ENCODE assay signal across 9 cellular contexts in the genomic region with DNA sequence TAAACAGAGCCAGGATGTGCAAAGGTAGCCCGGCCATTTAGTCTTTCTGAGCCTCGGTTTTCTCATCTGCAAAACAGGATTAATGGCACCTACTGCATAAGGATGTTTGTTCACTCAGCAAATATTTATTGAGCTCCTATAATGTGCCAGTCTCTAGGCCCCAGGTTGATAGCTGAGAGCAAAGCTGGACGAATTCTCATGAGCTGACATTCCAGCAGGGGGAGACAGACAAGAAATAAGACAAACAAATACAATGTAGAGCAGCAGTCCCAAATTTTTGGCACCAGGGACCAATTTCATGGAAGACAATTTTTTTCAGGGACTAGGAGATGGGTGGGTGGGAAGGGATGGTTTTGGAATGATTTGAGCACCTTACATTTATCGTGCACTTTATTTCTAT.
DNase-seq lines count a peak whose midpoint lies in the region; ATAC-seq and TF ChIP-seq lines count a peak whose summit lies in the region.
"Had no signal": no experiment of that assay in that cellular context is flagged by ENCODE, and none has a peak within 500 bp of the region (broad histone marks: within the 10 kb centered on the region; RNA-seq: fewer than 3 reads in every experiment).

No MANE protein-coding gene starts in this region.

- peaks cover 37% of the 10 kb centered on the region for H3K27me3 Mint-ChIP-seq in activated CD8-positive, alpha-beta memory T cell treated with anti-CD3 and anti-CD28 coated beads, Interleukin-2, amount 10 ng/mL, durations not matched to agents 7 days and 5 days
- H3K27me3 Mint-ChIP-seq in effector memory CD8-positive, alpha-beta T cell, result peaks cover 72 to 91% of the 10 kb centered on the region in 2 donors
- H3K27me3 Mint-ChIP-seq in stimulated activated memory B cell treated with anti-CD40 and anti-IgM and Interleukin-4, amounts not matched to agents 10 μg/mL and 1 μg/mL and 100 μg/mL, for 72 hours, result peaks cover 75% of the 10 kb centered on the region

- H3K4me3 ChIP-seq in AG10803 (ENCODE audit: low read length), result no peak overlapping the region

- H3K27ac Mint-ChIP-seq in activated CD8-positive, alpha-beta memory T cell treated with anti-CD3 and anti-CD28 coated beads, Interleukin-2, amount 10 ng/mL, durations not matched to agents 7 days and 5 days, result no peak overlapping the region
- H3K27ac Mint-ChIP-seq in effector memory CD8-positive, alpha-beta T cell, result no peak overlapping the region
- H3K27ac Mint-ChIP-seq in stimulated activated memory B cell treated with anti-CD40 and anti-IgM and Interleukin-4, amounts not matched to agents 10 μg/mL and 1 μg/mL and 100 μg/mL, for 72 hours, result no peak overlapping the region
- H3K27ac Mint-ChIP-seq: memory B cell had no signal

- no peaks in the 10 kb centered on the region for H3K9me3 Mint-ChIP-seq in activated CD8-positive, alpha-beta memory T cell treated with anti-CD3 and anti-CD28 coated beads, Interleukin-2, amount 10 ng/mL, durations not matched to agents 7 days and 5 days (ENCODE audit: low read depth)
- H3K9me3 Mint-ChIP-seq in effector memory CD8-positive, alpha-beta T cell, result no peaks in the 10 kb centered on the region
- H3K9me3 Mint-ChIP-seq in stimulated activated memory B cell treated with anti-CD40 and anti-IgM and Interleukin-4, amounts not matched to agents 10 μg/mL and 1 μg/mL and 100 μg/mL, for 72 hours, result no peaks in the 10 kb centered on the region
- H3K9me3 Mint-ChIP-seq: memory B cell had no signal

- H3K4me1 Mint-ChIP-seq in activated CD8-positive, alpha-beta memory T cell treated with anti-CD3 and anti-CD28 coated beads, Interleukin-2, amount 10 ng/mL, durations not matched to agents 7 days and 5 days, result no peaks in the 10 kb centered on the region
- peaks cover 9 to 10% of the 10 kb centered on the region in 2 donors for H3K4me1 Mint-ChIP-seq in effector memory CD8-positive, alpha-beta T cell (ENCODE audit: low read depth in 2 of 2)
- H3K4me1 Mint-ChIP-seq in stimulated activated memory B cell treated with anti-CD40 and anti-IgM and Interleukin-4, amounts not matched to agents 10 μg/mL and 1 μg/mL and 100 μg/mL, for 72 hours, result peaks cover 12% of the 10 kb centered on the region

- CTCF ChIA-PET in activated CD8-positive, alpha-beta memory T cell treated with anti-CD3 and anti-CD28 coated beads, Interleukin-2, amount 10 ng/mL, durations not matched to agents 7 days and 5 days (lab: Charles Lee), result interaction anchor here (1.0 to 2.8 kb wide), 5 partner anchors 20 to 125 kb away, joined by 3 to 15 read pairs (median 5); no protein-coding TSS in a partner anchor

- no peaks in the 10 kb centered on the region for H3K36me3 Mint-ChIP-seq in activated CD8-positive, alpha-beta memory T cell treated with anti-CD3 and anti-CD28 coated beads, Interleukin-2, amount 10 ng/mL, durations not matched to agents 7 days and 5 days
- no peaks in the 10 kb centered on the region for H3K36me3 Mint-ChIP-seq in effector memory CD8-positive, alpha-beta T cell (ENCODE audit: insufficient read depth)
- no peaks in the 10 kb centered on the region for H3K36me3 Mint-ChIP-seq in stimulated activated memory B cell treated with anti-CD40 and anti-IgM and Interleukin-4, amounts not matched to agents 10 μg/mL and 1 μg/mL and 100 μg/mL, for 72 hours
- H3K36me3 Mint-ChIP-seq: memory B cell had no signal

- in situ Hi-C loops in GM13976 (cut with MboI; ENCODE audit: low sequenced_read_pairs, unreplicated experiment), result no loop called here

- no peak overlapping the region for H3K4me3 Mint-ChIP-seq in activated CD8-positive, alpha-beta memory T cell treated with anti-CD3 and anti-CD28 coated beads, Interleukin-2, amount 10 ng/mL, durations not matched to agents 7 days and 5 days
- no peak overlapping the region for H3K4me3 Mint-ChIP-seq in effector memory CD8-positive, alpha-beta T cell
- no peak overlapping the region for H3K4me3 Mint-ChIP-seq in stimulated activated memory B cell treated with anti-CD40 and anti-IgM and Interleukin-4, amounts not matched to agents 10 μg/mL and 1 μg/mL and 100 μg/mL, for 72 hours
- H3K4me3 Mint-ChIP-seq: memory B cell had no signal

- DNase-seq in AG10803 (ENCODE audit: low read depth), result peak; percentile 16
- peak; percentile 43 for DNase-seq in GM13976 (ENCODE audit: low spot score)
- DNase-seq in RPMI8226, result peak; percentile 40
- peak; percentile 40 for DNase-seq in iPS-NIHi11 (ENCODE audit: low spot score)
- no peak for DNase-seq in activated CD8-positive, alpha-beta memory T cell treated with anti-CD3 and anti-CD28 coated beads, Interleukin-2, amount 10 ng/mL, durations not matched to agents 7 days and 5 days
- no peak for DNase-seq in effector memory CD8-positive, alpha-beta T cell

- peak; percentile 45 for TF ChIP-seq CTCF in AG10803 (conservative IDR thresholded peaks at IDR 0.05; ENCODE audit: low read length)
- TF ChIP-seq CTCF in GM13976 (IDR thresholded peaks at IDR 0.05; ENCODE audit: borderline replicate concordance, control extremely low read depth, extremely low read depth, insufficient read depth, missing control alignments), result peak; percentile 33

- ATAC-seq in HG02798 (IDR thresholded peaks at IDR 0.05; ENCODE audit: poor library complexity, unreplicated experiment), result no peak
- no peak for ATAC-seq in activated CD8-positive, alpha-beta memory T cell treated with anti-CD3 and anti-CD28 coated beads, Interleukin-2, amount 10 ng/mL, durations not matched to agents 7 days and 5 days
- ATAC-seq in effector memory CD8-positive, alpha-beta T cell (replicated peaks), result no peak
- no peak for ATAC-seq in stimulated activated memory B cell treated with anti-CD40 and anti-IgM and Interleukin-4, amounts not matched to agents 10 μg/mL and 1 μg/mL and 100 μg/mL, for 72 hours

Comparison
In these comparisons a context has a peak if more than half of its experiments do, and no peak if none do; other contexts are left out.
1. DNase-seq: peak in AG10803 (single experiment), GM13976 (single experiment), RPMI8226 (single experiment) and iPS-NIHi11 (single experiment); none in activated CD8-positive, alpha-beta memory T cell treated with anti-CD3 and anti-CD28 coated beads, Interleukin-2, amount 10 ng/mL, durations not matched to agents 7 days and 5 days (single experiment) and effector memory CD8-positive, alpha-beta T cell (0 of 3).